ENCODE assay signal across 14 cellular contexts in genomic region chr10:114681542-114681941, GRCh38. TPM values are rescaled to one million over a fixed set of nuclear protein-coding genes. Genes with fewer than 3 reads are reported as not detected.
DNase-seq lines count a peak whose midpoint lies in the region; ATAC-seq, FAIRE-seq and TF ChIP-seq lines count a peak whose summit lies in the region.
"Had no signal": no experiment of that assay in that cellular context is flagged by ENCODE, and none has a peak within 500 bp of the region (broad histone marks: within the 10 kb centered on the region; RNA-seq: fewer than 3 reads in every experiment).

No MANE protein-coding gene starts in this region.

- intact Hi-C loops in heart right ventricle (cut with DNase I) = loop anchor here in 5 of 10 donors (5.0 to 10.0 kb wide), 5 partner anchors 36 to 207 kb away; no protein-coding TSS in a partner anchor
- intact Hi-C loops in stomach (cut with DNase I; ENCODE audit: low total_unique reads) = no loop called here

- H3K4me3 ChIP-seq in NB4 (ENCODE audit: low read depth, low read length) = no peak overlapping the region
- no peak overlapping the region for H3K4me3 ChIP-seq in astrocyte (ENCODE audit: insufficient read depth, low read depth, low read length)
- peak overlapping the region in 9 of 10 donors; percentile 38 to 62 (median 55) for H3K4me3 ChIP-seq in heart right ventricle
- H3K4me3 ChIP-seq in stomach = no peak overlapping the region

- H4K20me1 ChIP-seq in astrocyte (ENCODE audit: insufficient read depth, low read length) = no peaks in the 10 kb centered on the region

- no peaks in the 10 kb centered on the region for H3K27me3 ChIP-seq in astrocyte (ENCODE audit: insufficient read depth, low read length)
- no peaks in the 10 kb centered on the region for H3K27me3 ChIP-seq in heart right ventricle
- H3K27me3 ChIP-seq in stomach = no peaks in the 10 kb centered on the region

- peaks cover 56% of the 10 kb centered on the region for H3K4me1 Mint-ChIP-seq in astrocyte (ENCODE audit: low read depth, unreplicated experiment)
- H3K4me1 Mint-ChIP-seq: central memory CD8-positive, alpha-beta T cell; natural killer cell had no signal

- no peak overlapping the region for H3K9ac ChIP-seq in astrocyte (ENCODE audit: low read length)

- 33 to 36% methylated on average over 5 of the region's 5 CpGs for WGBS in heart right ventricle, 2 donors
- 71 to 77% (median 73%) methylated on average over 5 of the region's 5 CpGs for WGBS in stomach, 5 donors

- H3K27me3 Mint-ChIP-seq in astrocyte (ENCODE audit: low read depth, unreplicated experiment) = no peaks in the 10 kb centered on the region
- H3K27me3 Mint-ChIP-seq: central memory CD8-positive, alpha-beta T cell had no signal

- H3K36me3 ChIP-seq in astrocyte (ENCODE audit: insufficient read depth, low read length) (no peaks in the 10 kb centered on the region), heart right ventricle (no peaks in the 10 kb centered on the region), stomach (no peaks in the 10 kb centered on the region)

- DNase-seq in NB4 (ENCODE audit: low read depth) (peak; percentile 12), astrocyte (ENCODE audit: low read depth) (no peak), heart right ventricle (peak; percentile 14 to 33), stomach (no peak), germinal center (ENCODE audit: low spot score) (no peak), GM13977 (ENCODE audit: low spot score) (no peak), LoVo (ENCODE audit: low spot score) (no peak)
- DNase-seq: hippocampal formation, natural killer cell, NCI-H82 had no signal

- H3K27ac ChIP-seq in astrocyte (ENCODE audit: low read depth, low read length) (no peak overlapping the region), heart right ventricle (peak overlapping the region; percentile 75 to 95 (median 87)), stomach (peak overlapping the region in 4 of 5 donors; percentile 7 to 89 (median 77))

- H2AFZ ChIP-seq in astrocyte (ENCODE audit: low read depth, low read length) = no peak overlapping the region

- H3K79me2 ChIP-seq in astrocyte (ENCODE audit: insufficient read depth, low read length) = no peaks in the 10 kb centered on the region

- H3K36me3 Mint-ChIP-seq in astrocyte (ENCODE audit: low read depth, unreplicated experiment) = no peaks in the 10 kb centered on the region
- H3K36me3 Mint-ChIP-seq: natural killer cell had no signal

- FAIRE-seq in astrocyte (lab: Jason Lieb, UNC) = no peak
- FAIRE-seq: D721Med, GM18507 had no signal

- H3K4me2 ChIP-seq in astrocyte (ENCODE audit: low read length) = peak overlapping the region; percentile 34

- TF ChIP-seq CTCF in NB4 (IDR thresholded peaks at IDR 0.05; ENCODE audit: low read depth, low read length) (no peak), astrocyte (IDR thresholded peaks at IDR 0.05; ENCODE audit: insufficient read depth, low read depth, low read length) (no peak), heart right ventricle (IDR thresholded peaks at IDR 0.05) (no peak), stomach (IDR thresholded peaks at IDR 0.05) (no peak), GM13977 (IDR thresholded peaks at IDR 0.05; ENCODE audit: extremely low read depth, insufficient read depth, missing control alignments) (no peak)

- no peaks in the 10 kb centered on the region for H3K9me3 Mint-ChIP-seq in astrocyte (ENCODE audit: unreplicated experiment)
- H3K9me3 Mint-ChIP-seq: central memory CD8-positive, alpha-beta T cell; natural killer cell had no signal

- no peak overlapping the region for H3K4me3 Mint-ChIP-seq in astrocyte (ENCODE audit: unreplicated experiment)
- H3K4me3 Mint-ChIP-seq: central memory CD8-positive, alpha-beta T cell; natural killer cell had no signal

- H3K4me1 ChIP-seq in astrocyte (ENCODE audit: insufficient read depth, low read length) (peaks cover 43% of the 10 kb centered on the region), heart right ventricle (peaks cover 14 to 90% (median 61%) of the 10 kb centered on the region in 9 donors), stomach (peaks cover 24 to 73% (median 43%) of the 10 kb centered on the region in 4 donors)

- no peaks in the 10 kb centered on the region for H3K9me3 ChIP-seq in astrocyte (ENCODE audit: insufficient read depth, low read depth, low read length)
- H3K9me3 ChIP-seq in heart right ventricle = no peaks in the 10 kb centered on the region
- H3K9me3 ChIP-seq in stomach = no peaks in the 10 kb centered on the region

- H3K27ac Mint-ChIP-seq in astrocyte (ENCODE audit: unreplicated experiment) = peak overlapping the region; percentile 15
- H3K27ac Mint-ChIP-seq: natural killer cell had no signal

- peak in 6 of 8 donors; percentile 12 to 42 (median 32) for ATAC-seq in heart right ventricle
- no peak for ATAC-seq in HG02852 (IDR thresholded peaks at IDR 0.05; ENCODE audit: unreplicated experiment)
- ATAC-seq: natural killer cell had no signal

- TF ChIP-seq POLR2A in NB4 (IDR thresholded peaks at IDR 0.05; ENCODE audit: extremely low read depth, insufficient read length) = no peak
- no peak for TF ChIP-seq POLR2A in stomach (IDR thresholded peaks at IDR 0.05)

- TF ChIP-seq EP300 in stomach (IDR thresholded peaks at IDR 0.05) = no peak

- in situ Hi-C loops in GM13977 (cut with MboI; ENCODE audit: low pct_unique_long_range_greater_than_20kb, low sequenced_read_pairs, unreplicated experiment) = no loop called here

RNA-seq across cellular contexts. Expression of gene ABLIM1, which starts 23.5 kb away (rescaled TPM):
- total RNA-seq in astrocyte (70.0 and 70.1 TPM in 2 replicates), heart right ventricle (100 to 1,000 TPM; 522 to 816 (median 606) TPM), stomach (100 to 1,000 TPM in 3 of 5 donors, 10 to 100 TPM in 2; 28.1 to 276 (median 198) TPM)
- polyA plus RNA-seq in heart right ventricle (100 to 1,000 TPM; 119 to 363 TPM), stomach (10 to 100 TPM; 30.2 to 87.2 (median 30.3) TPM)

Comparison
In these comparisons a context has a peak if more than half of its experiments do, and no peak if none do; other contexts are left out.
1. DNase-seq: peak in NB4 (single experiment) and heart right ventricle (2 of 2); none in astrocyte (single experiment), stomach (single experiment), germinal center (single experiment), GM13977 (single experiment) and LoVo (single experiment).
2. H3K4me3 ChIP-seq: peak in heart right ventricle (9 of 10); none in NB4 (single experiment), astrocyte (single experiment) and stomach (0 of 4).